ENCODE assay signal across 1 cellular context in genomic region chr12:69585189-69586062, GRCh38.
TF ChIP-seq lines count a peak whose summit lies in the region.

Gene CCT2, plus strand, starts transcription at chr12:69585459. Its CDS starts 63 bp downstream, at chr12:69585522.

TF ChIP-seq in K562, 482 proteins besides CTCF, POLR2A, EP300 and RAD21 (continued from another document and continues in another):
- peak; percentile 91 for TF ChIP-seq L3MBTL2 (IDR thresholded peaks at IDR 0.05)
- TF ChIP-seq MNT (conservative IDR thresholded peaks at IDR 0.05) = peak; percentile 99
- TF ChIP-seq POLR3G (IDR thresholded peaks at IDR 0.05; ENCODE audit: extremely low read depth, insufficient read length, insufficient replicate concordance) = no peak
- TF ChIP-seq SNRNP70 (optimal IDR thresholded peaks at IDR 0.05; ENCODE audit: low read depth, low read length) = no peak
- no peak for TF ChIP-seq DMBX1 (CRISPR knock-in tag; IDR thresholded peaks at IDR 0.05; ENCODE audit: borderline replicate concordance)
- no peak for TF ChIP-seq WHSC1 (IDR thresholded peaks at IDR 0.05; ENCODE audit: low read length)
- TF ChIP-seq FOXP1 (CRISPR knock-in tag; IDR thresholded peaks at IDR 0.05) = peak; percentile 23; the same call in 1 of the 2 replicates
- no peak for TF ChIP-seq MTA1 (IDR thresholded peaks at IDR 0.05; ENCODE audit: borderline replicate concordance)
- peak; percentile 77 for TF ChIP-seq TOE1 (IDR thresholded peaks at IDR 0.05; ENCODE audit: borderline replicate concordance)
- peak; percentile 90; the same call in 1 of the 2 replicates for TF ChIP-seq TOE1 (CRISPR knock-in tag; IDR thresholded peaks at IDR 0.05; ENCODE audit: borderline replicate concordance, low read depth)
- no peak for TF ChIP-seq POLR2AphosphoS2 (IDR thresholded peaks at IDR 0.05; ENCODE audit: low read length)
- no peak for TF ChIP-seq SREBF2 (CRISPR knock-in tag; IDR thresholded peaks at IDR 0.05)
- peak; percentile 87 for TF ChIP-seq ETV5 (CRISPR knock-in tag; IDR thresholded peaks at IDR 0.05; ENCODE audit: low read depth)
- TF ChIP-seq NR3C1 (CRISPR knock-in tag; IDR thresholded peaks at IDR 0.05) = no peak; the same call in 1 of the 2 replicates
- TF ChIP-seq ESRRB (CRISPR knock-in tag; IDR thresholded peaks at IDR 0.05; ENCODE audit: borderline replicate concordance) = no peak
- TF ChIP-seq XRCC5 (IDR thresholded peaks at IDR 0.05; ENCODE audit: low read depth, low read length) = no peak; the same call in 1 of the 2 replicates
- 0 out of 2 replicates have a peak, but pooled peaks have one; percentile 62 for TF ChIP-seq ZBTB9 (CRISPR knock-in tag; IDR thresholded peaks at IDR 0.05)
- peak; percentile 28; the same call in 1 of the 2 replicates for TF ChIP-seq ZHX1 (conservative IDR thresholded peaks at IDR 0.05; ENCODE audit: low read length)
- no peak for TF ChIP-seq MCM5 (IDR thresholded peaks at IDR 0.05; ENCODE audit: low read depth)
- peak; percentile 80 for TF ChIP-seq TAF1 (IDR thresholded peaks at IDR 0.05; ENCODE audit: control insufficient read depth, extremely low read depth, insufficient read depth, low read length, severe bottlenecking)
- TF ChIP-seq ZNF76 (CRISPR knock-in tag; IDR thresholded peaks at IDR 0.05; ENCODE audit: borderline replicate concordance) = no peak
- no peak for TF ChIP-seq IRF1 (CRISPR knock-in tag; IDR thresholded peaks at IDR 0.05; ENCODE audit: borderline replicate concordance)
- TF ChIP-seq NRF1 (conservative IDR thresholded peaks at IDR 0.05 in 1 of 2, IDR thresholded peaks at IDR 0.05 in 1 of 2) = peak; percentile 82 to 85
- no peak for TF ChIP-seq ZC3H4 (CRISPR knock-in tag; IDR thresholded peaks at IDR 0.05; ENCODE audit: borderline replicate concordance)
- TF ChIP-seq NCOA6 (IDR thresholded peaks at IDR 0.05) = no peak
- no peak for TF ChIP-seq ZBTB17 (CRISPR knock-in tag; IDR thresholded peaks at IDR 0.05)
- no peak for TF ChIP-seq TEAD4 (IDR thresholded peaks at IDR 0.05; ENCODE audit: low read length)
- no peak for TF ChIP-seq TEAD4 (CRISPR knock-in tag; IDR thresholded peaks at IDR 0.05; ENCODE audit: borderline replicate concordance)
- TF ChIP-seq ZNF253 (CRISPR knock-in tag; conservative IDR thresholded peaks at IDR 0.05) = no peak
- TF ChIP-seq CCNT2 (IDR thresholded peaks at IDR 0.05; ENCODE audit: borderline replicate concordance, extremely low read depth, insufficient read length, low read depth, low read length) = peak; percentile 52
- peak; percentile 73 for TF ChIP-seq POLR2H (tag; IDR thresholded peaks at IDR 0.05; ENCODE audit: low read depth)
- no peak for TF ChIP-seq SMARCB1 (IDR thresholded peaks at IDR 0.05; ENCODE audit: insufficient read length, low read depth)
- TF ChIP-seq SMARCA5 (IDR thresholded peaks at IDR 0.05) = no peak
- TF ChIP-seq STAT5A (IDR thresholded peaks at IDR 0.05; ENCODE audit: borderline replicate concordance, low read length) = no peak; the same call in 1 of the 2 replicates
- TF ChIP-seq BRCA1 (IDR thresholded peaks at IDR 0.05) = no peak
- no peak for TF ChIP-seq BRCA1 (CRISPR knock-in tag; IDR thresholded peaks at IDR 0.05)
- TF ChIP-seq NR2C2 (CRISPR knock-in tag; IDR thresholded peaks at IDR 0.05) = peak; percentile 80
- TF ChIP-seq NR2C2 (tag; IDR thresholded peaks at IDR 0.05) = peak; percentile 62; the same call in 1 of the 2 replicates
- no peak for TF ChIP-seq CHCHD3 (CRISPR knock-in tag; IDR thresholded peaks at IDR 0.05)
- no peak for TF ChIP-seq TCF15 (CRISPR knock-in tag; IDR thresholded peaks at IDR 0.05)
- no peak for TF ChIP-seq DLX4 (CRISPR knock-in tag; IDR thresholded peaks at IDR 0.05)
- TF ChIP-seq ASH1L (IDR thresholded peaks at IDR 0.05; ENCODE audit: borderline replicate concordance, low read depth, partially characterized antibody) = no peak
- peak; percentile 87 for TF ChIP-seq NBN (IDR thresholded peaks at IDR 0.05; ENCODE audit: low read depth)
- TF ChIP-seq MYBL2 (IDR thresholded peaks at IDR 0.05; ENCODE audit: low read depth) = no peak
- no peak for TF ChIP-seq MYBL2 (CRISPR knock-in tag; IDR thresholded peaks at IDR 0.05; ENCODE audit: borderline replicate concordance)
- peak; percentile 62 for TF ChIP-seq MEIS2 (IDR thresholded peaks at IDR 0.05; ENCODE audit: partially characterized antibody)
- no peak for TF ChIP-seq SPI1 (IDR thresholded peaks at IDR 0.05; ENCODE audit: borderline replicate concordance, low read depth, low read length)
- TF ChIP-seq ZNF764 (CRISPR knock-in tag; IDR thresholded peaks at IDR 0.05; ENCODE audit: low read depth) = no peak
- no peak for TF ChIP-seq PURB (CRISPR knock-in tag; IDR thresholded peaks at IDR 0.05; ENCODE audit: low read depth)
- no peak for TF ChIP-seq PHB (CRISPR knock-in tag; IDR thresholded peaks at IDR 0.05)
- no peak for TF ChIP-seq MEF2D (tag; conservative IDR thresholded peaks at IDR 0.05; ENCODE audit: low read depth)
- TF ChIP-seq ZBTB49 (CRISPR knock-in tag; IDR thresholded peaks at IDR 0.05; ENCODE audit: borderline replicate concordance) = no peak
- no peak for TF ChIP-seq BDP1 (IDR thresholded peaks at IDR 0.05; ENCODE audit: insufficient read depth, insufficient read length)
- TF ChIP-seq ZNF354B (CRISPR knock-in tag; IDR thresholded peaks at IDR 0.05) = no peak
- TF ChIP-seq SMAD4 (CRISPR knock-in tag; conservative IDR thresholded peaks at IDR 0.05) = no peak
- TF ChIP-seq MIER1 (IDR thresholded peaks at IDR 0.05; ENCODE audit: low read depth) = no peak
- peak; percentile 62 for TF ChIP-seq E2F8 (IDR thresholded peaks at IDR 0.05; ENCODE audit: low read depth, partially characterized antibody)
- TF ChIP-seq CEBPZ (IDR thresholded peaks at IDR 0.05; ENCODE audit: borderline replicate concordance, low read depth, low read length) = no peak
